ENCODE assay signal across 8 cellular contexts in the genomic region with DNA sequence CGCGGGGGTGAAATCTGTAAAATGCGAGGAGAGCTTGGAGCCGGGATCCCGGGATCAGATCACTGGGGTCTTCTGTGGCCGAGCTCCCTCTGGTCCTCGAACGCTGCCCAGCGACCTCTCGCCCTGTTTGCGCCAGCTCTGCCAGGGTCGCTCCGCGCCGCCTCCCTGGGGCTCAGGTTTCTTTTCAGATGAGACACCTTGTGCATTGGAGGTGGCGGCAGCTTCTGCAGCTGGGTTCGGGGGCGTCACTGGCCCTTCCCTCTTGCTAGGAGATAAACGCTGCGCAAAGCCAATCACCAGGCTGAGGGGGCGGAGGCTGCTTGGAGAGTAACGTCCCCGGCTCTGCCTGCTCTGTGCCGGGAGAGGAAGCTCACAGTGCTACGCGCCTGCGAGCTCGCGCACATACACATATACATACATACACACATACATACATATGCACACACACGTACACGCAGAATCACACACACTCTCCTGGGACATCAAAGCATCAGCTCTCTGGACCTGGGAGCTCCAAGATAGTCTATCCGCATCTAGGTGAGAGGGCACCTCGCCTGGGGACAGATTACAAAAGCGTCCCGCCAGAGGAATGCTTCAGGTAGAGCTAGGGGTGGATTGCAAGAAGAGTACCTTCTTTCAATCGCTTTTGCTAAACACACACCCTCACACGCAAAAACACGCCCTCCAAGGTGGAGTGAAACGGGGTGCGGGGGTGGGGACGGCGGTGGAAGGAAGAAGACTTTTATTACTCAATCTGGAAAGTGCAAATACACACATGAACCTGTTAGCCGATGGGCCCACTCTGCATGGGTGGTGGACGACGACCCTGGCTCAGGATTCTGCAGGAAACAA.
DNase-seq lines count a peak whose midpoint lies in the region; ATAC-seq and TF ChIP-seq lines count a peak whose summit lies in the region.

A gene with protein sequence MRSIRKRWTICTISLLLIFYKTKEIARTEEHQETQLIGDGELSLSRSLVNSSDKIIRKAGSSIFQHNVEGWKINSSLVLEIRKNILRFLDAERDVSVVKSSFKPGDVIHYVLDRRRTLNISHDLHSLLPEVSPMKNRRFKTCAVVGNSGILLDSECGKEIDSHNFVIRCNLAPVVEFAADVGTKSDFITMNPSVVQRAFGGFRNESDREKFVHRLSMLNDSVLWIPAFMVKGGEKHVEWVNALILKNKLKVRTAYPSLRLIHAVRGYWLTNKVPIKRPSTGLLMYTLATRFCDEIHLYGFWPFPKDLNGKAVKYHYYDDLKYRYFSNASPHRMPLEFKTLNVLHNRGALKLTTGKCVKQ (minus strand): TSS at position 247 of the 852 bp plus-strand sequence. CDS start 327 bp downstream, outside the sequence.

- no peaks in the 10 kb centered on the region for H3K9me3 ChIP-seq in mucosa of stomach (ENCODE audit: control insufficient read depth, low read length)

- ATAC-seq in GM19324 (IDR thresholded peaks at IDR 0.05; ENCODE audit: low FRiP score, unreplicated experiment), result peak; percentile 83
- ATAC-seq in HG03469 (IDR thresholded peaks at IDR 0.05; ENCODE audit: unreplicated experiment), result peak; percentile 57

- DNase-seq in AG08396 (ENCODE audit: low spot score) (peak; percentile 8), NOMO-1 treated with DMSO at 0.1 percent for 48 hours (lab: John Stamatoyannopoulos, UW; ENCODE audit: unreplicated experiment) (peak; percentile 93), erythroblast (lab: John Stamatoyannopoulos, UW) (peak; percentile 90 to 91)
- DNase-seq in activated CD8-positive, alpha-beta memory T cell treated with anti-CD3 and anti-CD28 coated beads, Interleukin-2, amount 50 U/mL, for 48 hours, result peak; percentile 91
- peak; percentile 70 to 88 for DNase-seq in stimulated activated CD8-positive, alpha-beta memory T cell treated with anti-CD3 and anti-CD28 coated beads, Interleukin-4, amount 100 ng/mL, for 4 hours (ENCODE audit: low read depth in 2 of 2, low spot score in 1 of 2)

- peak; percentile 88 for TF ChIP-seq POLR2A in erythroblast (IDR thresholded peaks at IDR 0.05; ENCODE audit: low read length)

- no peaks in the 10 kb centered on the region for H3K36me3 ChIP-seq in mucosa of stomach (ENCODE audit: control insufficient read depth, insufficient read depth, low read length)

- H3K9ac ChIP-seq in mucosa of stomach (ENCODE audit: low read length), result peak within 1 kb of the TSS; percentile 56

- H3K4me1 ChIP-seq in mucosa of stomach (ENCODE audit: control insufficient read depth, insufficient read depth, low read length), result no peaks in the 10 kb centered on the region

- H3K27me3 ChIP-seq in mucosa of stomach (ENCODE audit: control insufficient read depth, insufficient read depth, low read length), result peaks cover 44% of the 10 kb centered on the region

- peak within 1 kb of the TSS; percentile 47 for H3K4me3 ChIP-seq in mucosa of stomach (ENCODE audit: low read length)

Comparison
In these comparisons a context has a peak if more than half of its experiments do, and no peak if none do; other contexts are left out.
1. Peak in every context shown above with its lines: DNase-seq, ATAC-seq and H3K4me3 ChIP-seq.
2. DNase-seq: peak in every context shown above with its lines; median percentile 93 in NOMO-1 treated with DMSO at 0.1 percent for 48 hours; 91 in activated CD8-positive, alpha-beta memory T cell treated with anti-CD3 and anti-CD28 coated beads, Interleukin-2, amount 50 U/mL, for 48 hours; 90 in erythroblast; 79 in stimulated activated CD8-positive, alpha-beta memory T cell treated with anti-CD3 and anti-CD28 coated beads, Interleukin-4, amount 100 ng/mL, for 4 hours; 8 in AG08396.